21 cellular contexts compared by ENCODE assay signal in genomic region chr14:50805396-50805795, GRCh38.
"Had no signal": no experiment of that assay in that cellular context is flagged by ENCODE, and none has a peak within 500 bp of the region (broad histone marks: within the 10 kb centered on the region; RNA-seq: fewer than 3 reads in every experiment).

No MANE protein-coding gene starts in this region.

- DNase-seq: activated CD4-positive, alpha-beta T cell treated with anti-CD3 and anti-CD28 coated beads, Interleukin-2, amount 10 ng/mL, durations not matched to agents 7 days and 5 days; activated CD4-positive, CD25-positive, alpha-beta regulatory T cell; activated CD8-positive, alpha-beta memory T cell treated with anti-CD3 and anti-CD28 coated beads, Interleukin-2, amount 50 U/mL, for 4 hours; activated CD8-positive, alpha-beta T cell treated with anti-CD3 and anti-CD28 coated beads, Interleukin-2, amount 10 ng/mL, durations not matched to agents 7 days and 5 days; activated gamma-delta T cell; adrenal gland; effector memory CD4-positive, alpha-beta T cell; foreskin keratinocyte; mesendoderm; nephron progenitor cell; nucleus accumbens; posterior cingulate gyrus; retina; stimulated activated naive CD4-positive, alpha-beta T cell treated with Interleukin-2 at 50 U/mL for 16 hours; T-helper 1 cell; T1000; tibial artery had no signal

- H3K36me3 ChIP-seq: adrenal gland, breast epithelium, tibial artery had no signal

- H3K9me3 ChIP-seq: adrenal gland, breast epithelium, tibial artery had no signal

- H3K27me3 Mint-ChIP-seq: activated CD4-positive, alpha-beta T cell treated with anti-CD3 and anti-CD28 coated beads, Interleukin-2, amount 10 ng/mL, durations not matched to agents 7 days and 5 days; dendritic cell treated with granulocyte-macrophage colony-stimulating factor and Interleukin-4, amounts not matched to agents 40 ng/mL and 50 ng/mL, for 4 days had no signal

- H3K27ac ChIP-seq: adrenal gland, breast epithelium, foreskin keratinocyte, hepatocyte had no signal

- H3K27ac Mint-ChIP-seq: activated CD4-positive, alpha-beta T cell treated with anti-CD3 and anti-CD28 coated beads, Interleukin-2, amount 10 ng/mL, durations not matched to agents 7 days and 5 days; activated CD8-positive, alpha-beta T cell treated with anti-CD3 and anti-CD28 coated beads, Interleukin-2, amount 10 ng/mL, durations not matched to agents 7 days and 5 days; activated naive CD4-positive, alpha-beta T cell treated with anti-CD3 and anti-CD28 coated beads, Interleukin-2, amount 50 U/mL, for 72 hours; dendritic cell treated with granulocyte-macrophage colony-stimulating factor and Interleukin-4, amounts not matched to agents 40 ng/mL and 50 ng/mL, for 4 days; nephron progenitor cell had no signal

- H3K4me2 ChIP-seq: hepatocyte had no signal

- H3K9me3 Mint-ChIP-seq: activated CD4-positive, alpha-beta T cell treated with anti-CD3 and anti-CD28 coated beads, Interleukin-2, amount 10 ng/mL, durations not matched to agents 7 days and 5 days; activated naive CD4-positive, alpha-beta T cell treated with anti-CD3 and anti-CD28 coated beads, Interleukin-2, amount 50 U/mL, for 72 hours; dendritic cell treated with granulocyte-macrophage colony-stimulating factor and Interleukin-4, amounts not matched to agents 40 ng/mL and 50 ng/mL, for 4 days; nephron progenitor cell had no signal

- H2AFZ ChIP-seq: hepatocyte had no signal

- H3K4me3 Mint-ChIP-seq: activated CD4-positive, alpha-beta T cell treated with anti-CD3 and anti-CD28 coated beads, Interleukin-2, amount 10 ng/mL, durations not matched to agents 7 days and 5 days; activated CD8-positive, alpha-beta T cell treated with anti-CD3 and anti-CD28 coated beads, Interleukin-2, amount 10 ng/mL, durations not matched to agents 7 days and 5 days; dendritic cell treated with granulocyte-macrophage colony-stimulating factor and Interleukin-4, amounts not matched to agents 40 ng/mL and 50 ng/mL, for 4 days; nephron progenitor cell had no signal

- H3K4me1 ChIP-seq: adrenal gland, breast epithelium had no signal

- ATAC-seq: activated CD8-positive, alpha-beta T cell treated with anti-CD3 and anti-CD28 coated beads, Interleukin-2, amount 10 ng/mL, durations not matched to agents 7 days and 5 days; activated naive CD4-positive, alpha-beta T cell treated with anti-CD3 and anti-CD28 coated beads, Interleukin-2, amount 50 U/mL, for 72 hours; foreskin keratinocyte had no signal

- H3K79me2 ChIP-seq: hepatocyte had no signal

- H3K4me3 ChIP-seq: adrenal gland, breast epithelium, hepatocyte, tibial artery had no signal

- H3K27me3 ChIP-seq: adrenal gland, breast epithelium, foreskin keratinocyte, hepatocyte, tibial artery had no signal
